Comparison of ENCODE assay signal across 8 cellular contexts in genomic region chr10:116490028-116490662, GRCh38. TPM values are rescaled to one million over a fixed set of nuclear protein-coding genes. Genes with fewer than 3 reads are reported as not detected.
DNase-seq lines count a peak whose midpoint lies in the region; ATAC-seq and TF ChIP-seq lines count a peak whose summit lies in the region.

No MANE protein-coding gene starts in this region.

- 5% methylated on average over 2 of the region's 2 CpGs for WGBS in liver

- peaks cover 17% of the 10 kb centered on the region for H3K4me1 ChIP-seq in adipocyte (ENCODE audit: control insufficient read depth, insufficient read depth, low read length)
- H3K4me1 ChIP-seq in liver (ENCODE audit: control insufficient read depth in 4 of 4, insufficient read depth in 4 of 4, low read length in 3 of 4) = peaks cover 0 to 6% (median 4%) of the 10 kb centered on the region in 4 donors

- H3K9me3 ChIP-seq in adipocyte (ENCODE audit: control insufficient read depth, low read length) (no peaks in the 10 kb centered on the region), liver (ENCODE audit: control insufficient read depth in 4 of 4, low read length in 3 of 4) (no peaks in the 10 kb centered on the region)

- H3K27me3 ChIP-seq in adipocyte (replicated peaks; ENCODE audit: control insufficient read depth, insufficient read depth, low read length) = no peaks in the 10 kb centered on the region
- no peaks in the 10 kb centered on the region for H3K27me3 ChIP-seq in liver (ENCODE audit: control insufficient read depth in 4 of 4, insufficient read depth in 4 of 4, low read length in 3 of 4)

- H3K9ac ChIP-seq in adipocyte (ENCODE audit: low read length) (no peak overlapping the region), liver (ENCODE audit: low read depth in 1 of 2, low read length in 2 of 2) (no peak overlapping the region)

- TF ChIP-seq CTCF in liver (IDR thresholded peaks at IDR 0.05; ENCODE audit: low read depth, low read length, missing input control) = peak; percentile 72

- DNase-seq in DMS 273 (lab: John Stamatoyannopoulos, UW; ENCODE audit: unreplicated experiment) (peak; percentile 61), DMS 273 treated with DMSO at 0.1 percent for 48 hours (lab: John Stamatoyannopoulos, UW) (no peak), adipocyte (ENCODE audit: low read depth) (peak; percentile 62)
- DNase-seq in activated naive CD4-positive, alpha-beta T cell (lab: John Stamatoyannopoulos, UW) = no peak
- no peak for DNase-seq in stimulated activated naive CD4-positive, alpha-beta T cell treated with Interleukin-2 at 50 U/mL for 16 hours (lab: John Stamatoyannopoulos, UW)

- ATAC-seq in HG03175 (IDR thresholded peaks at IDR 0.05; ENCODE audit: unreplicated experiment) (peak; percentile 69), HG03097 (IDR thresholded peaks at IDR 0.05; ENCODE audit: low FRiP score, unreplicated experiment) (no peak)

- peak; percentile 65 to 67 for TF ChIP-seq RAD21 in liver (IDR thresholded peaks at IDR 0.05)

- H3K27ac ChIP-seq in liver (ENCODE audit: low read depth in 1 of 2, low read length in 2 of 2) = no peak overlapping the region

- no peaks in the 10 kb centered on the region for H3K36me3 ChIP-seq in adipocyte (ENCODE audit: control insufficient read depth, insufficient read depth, low read length, severe bottlenecking)
- H3K36me3 ChIP-seq in liver (ENCODE audit: control insufficient read depth in 4 of 4, insufficient read depth in 3 of 4, low read depth in 1 of 4, low read length in 3 of 4) = no peaks in the 10 kb centered on the region

- H3K4me3 ChIP-seq in adipocyte (ENCODE audit: low read length) = no peak overlapping the region
- no peak overlapping the region for H3K4me3 ChIP-seq in liver (ENCODE audit: low read depth in 1 of 3, low read length in 3 of 3)

TF ChIP-seq in liver, 16 proteins besides CTCF, POLR2A, EP300 and RAD21:
- no peak for TF ChIP-seq FOXA2 (IDR thresholded peaks at IDR 0.05)
- TF ChIP-seq REST (IDR thresholded peaks at IDR 0.05) = no peak
- no peak for TF ChIP-seq EGR1 (IDR thresholded peaks at IDR 0.05; ENCODE audit: low read depth in 2 of 2)
- no peak for TF ChIP-seq GABPA (IDR thresholded peaks at IDR 0.05 in 1 of 2, conservative IDR thresholded peaks at IDR 0.05 in 1 of 2)

RNA-seq across cellular contexts. Expression of gene PNLIP, which starts 55.6 kb away (rescaled TPM):
- total RNA-seq in liver = under 1 TPM in 1 of 2 donors, not detected in 1; 0.14 TPM
- polyA plus RNA-seq in liver = not detected

Comparison
In these comparisons a context has a peak if more than half of its experiments do, and no peak if none do; other contexts are left out.
1. DNase-seq: peak in DMS 273 (single experiment) and adipocyte (single experiment); none in DMS 273 treated with DMSO at 0.1 percent for 48 hours (single experiment), activated naive CD4-positive, alpha-beta T cell (0 of 4) and stimulated activated naive CD4-positive, alpha-beta T cell treated with Interleukin-2 at 50 U/mL for 16 hours (single experiment).